ENCODE assay signal across 8 cellular contexts in genomic region chr16:15055141-15056053, GRCh38. TPM values are rescaled to one million over a fixed set of nuclear protein-coding genes. Genes with fewer than 3 reads are reported as not detected.
DNase-seq lines count a peak whose midpoint lies in the region; ATAC-seq and TF ChIP-seq lines count a peak whose summit lies in the region.

No MANE protein-coding gene starts in this region.

- H3K4me1 Mint-ChIP-seq in WTC11 (peaks cover 12% of the 10 kb centered on the region; the same call in 1 of the 2 replicates), neural progenitor cell (peaks cover 12% of the 10 kb centered on the region)

- ATAC-seq in GM21423 (IDR thresholded peaks at IDR 0.05; ENCODE audit: unreplicated experiment) = peak; percentile 59
- ATAC-seq in WTC11 = peak; percentile 45

- peak overlapping the region; percentile 94 for H2AFZ ChIP-seq in neural progenitor cell (replicated peaks)

- H3K9ac ChIP-seq in HUES64 (ENCODE audit: low read depth, low read length) = peak overlapping the region; percentile 81
- peak overlapping the region; percentile 45 for H3K9ac ChIP-seq in neural progenitor cell

- H3K4me2 ChIP-seq in neural progenitor cell = peak overlapping the region; percentile 84

- H3K9me3 Mint-ChIP-seq in WTC11 = no peaks in the 10 kb centered on the region
- no peaks in the 10 kb centered on the region for H3K9me3 Mint-ChIP-seq in neural progenitor cell

- H4K20me1 ChIP-seq in neural progenitor cell (ENCODE audit: low read depth) = peaks cover 4% of the 10 kb centered on the region

- DNase-seq in WTC11 (ENCODE audit: low spot score) (peak; percentile 69), neural progenitor cell (ENCODE audit: low spot score) (peak; percentile 11), epidermal melanocyte (ENCODE audit: insufficient read length, low spot score) (no peak), T-helper 9 cell (no peak)

- H3K79me2 ChIP-seq in neural progenitor cell (ENCODE audit: low read depth) = peaks cover 37% of the 10 kb centered on the region

- peaks cover 25% of the 10 kb centered on the region for H3F3A ChIP-seq in neural progenitor cell (ENCODE audit: low read depth)

- TF ChIP-seq CTCF in GM12874 (IDR thresholded peaks at IDR 0.05; ENCODE audit: insufficient read depth, low read depth, low read length) (peak; percentile 61), WTC11 (IDR thresholded peaks at IDR 0.05) (0 out of 2 replicates have a peak, but pooled peaks have one; percentile 3), neural progenitor cell (IDR thresholded peaks at IDR 0.05) (peak; percentile 39)

- 4% methylated on average over 81 of the region's 81 CpGs for WGBS in HUES64
- 1 to 4% methylated on average over 69 to 81 of the region's 81 CpGs for whole genome bisulfite sequencing in esophagus, 2 donors

- H3K4me3 Mint-ChIP-seq in WTC11 (peak overlapping the region; percentile 85), neural progenitor cell (peak overlapping the region; percentile 90)

- POLR2A ChIA-PET in WTC11 (lab: Charles Lee) = no interaction called here

- H3K27ac ChIP-seq in HUES64 (ENCODE audit: low read depth, low read length) (peak overlapping the region; percentile 37; the same call in 1 of the 2 replicates), esophagus (ENCODE audit: low read depth in 2 of 2, low read length in 1 of 2) (peak overlapping the region; percentile 65 to 78), neural progenitor cell (no peak overlapping the region)

- CTCF ChIA-PET in WTC11 (lab: Charles Lee) = interaction anchor here (0.8 to 3.5 kb wide), 5 partner anchors 10 to 80 kb away, joined by 3 to 20 read pairs (median 3); partner anchors contain the start of gene PDXDC1

- H3K27me3 Mint-ChIP-seq in WTC11 (ENCODE audit: low read depth) = no peaks in the 10 kb centered on the region
- H3K27me3 Mint-ChIP-seq in neural progenitor cell (ENCODE audit: insufficient read depth, low read depth) = peaks cover 2% of the 10 kb centered on the region

- peak overlapping the region; percentile 90 for H3K4me3 ChIP-seq in HUES64 (ENCODE audit: low read length)
- peak overlapping the region; percentile 76 to 82 for H3K4me3 ChIP-seq in esophagus (ENCODE audit: low read depth in 1 of 2, low read length in 2 of 2)
- peak overlapping the region; percentile 99 for H3K4me3 ChIP-seq in neural progenitor cell

- H3K4me1 ChIP-seq in HUES64 (ENCODE audit: insufficient read depth, low read length) (no peaks in the 10 kb centered on the region), esophagus (ENCODE audit: control insufficient read depth in 2 of 2, insufficient read depth in 2 of 2, low read length in 1 of 2) (peaks cover 0 to 4% of the 10 kb centered on the region in 2 donors), neural progenitor cell (no peaks in the 10 kb centered on the region)

- peaks cover 12% of the 10 kb centered on the region for H3K36me3 Mint-ChIP-seq in WTC11
- peaks cover 6% of the 10 kb centered on the region for H3K36me3 Mint-ChIP-seq in neural progenitor cell

- no peaks in the 10 kb centered on the region for H3K9me3 ChIP-seq in HUES64 (ENCODE audit: insufficient read depth, low read depth, low read length)
- H3K9me3 ChIP-seq in esophagus (ENCODE audit: control insufficient read depth in 2 of 2, insufficient read depth in 1 of 2, low read depth in 1 of 2, low read length in 1 of 2) = no peaks in the 10 kb centered on the region
- no peaks in the 10 kb centered on the region for H3K9me3 ChIP-seq in neural progenitor cell (ENCODE audit: low read depth)

- H3K27me3 ChIP-seq in HUES64 (ENCODE audit: insufficient read depth, low read length) (no peaks in the 10 kb centered on the region), esophagus (ENCODE audit: control insufficient read depth in 1 of 2, insufficient read depth in 2 of 2, low read length in 2 of 2) (no peaks in the 10 kb centered on the region), neural progenitor cell (no peaks in the 10 kb centered on the region)

- H3K36me3 ChIP-seq in HUES64 (ENCODE audit: insufficient read depth, low read length) (peaks cover 18% of the 10 kb centered on the region), esophagus (ENCODE audit: control insufficient read depth in 2 of 2, insufficient read depth in 2 of 2, low read length in 1 of 2) (peaks cover 2 to 3% of the 10 kb centered on the region in 2 donors), neural progenitor cell (no peaks in the 10 kb centered on the region)

- H3K27ac Mint-ChIP-seq in WTC11 (no peak overlapping the region), neural progenitor cell (no peak overlapping the region)

TF ChIP-seq in WTC11, 78 proteins besides CTCF, POLR2A, EP300 and RAD21 (continues in another document):
- TF ChIP-seq EMX1 (CRISPR knock-in tag; IDR thresholded peaks at IDR 0.05) (0 out of 2 replicates have a peak, but pooled peaks have one; percentile 57), KAT7 (CRISPR knock-in tag; IDR thresholded peaks at IDR 0.05; ENCODE audit: borderline replicate concordance) (no peak), ZBTB43 (CRISPR knock-in tag; IDR thresholded peaks at IDR 0.05) (no peak), E2F5 (CRISPR knock-in tag; IDR thresholded peaks at IDR 0.05) (no peak), SMAD4 (CRISPR knock-in tag; IDR thresholded peaks at IDR 0.05) (no peak), HMGXB4 (CRISPR knock-in tag; IDR thresholded peaks at IDR 0.05) (peak; percentile 43; the same call in 1 of the 2 replicates), TCF7 (CRISPR knock-in tag; IDR thresholded peaks at IDR 0.05; ENCODE audit: low read depth) (no peak), PRDM15 (CRISPR knock-in tag; IDR thresholded peaks at IDR 0.05) (no peak), ZNF317 (CRISPR knock-in tag; IDR thresholded peaks at IDR 0.05; ENCODE audit: borderline replicate concordance, low read depth) (no peak)

RNA-seq across cellular contexts. Expression of gene NTAN1, which starts 0.5 kb away (rescaled TPM):
- polyA plus RNA-seq in HUES64 (2013, experiment 1 of 2) = 39.4 TPM
- polyA plus RNA-seq in HUES64 (2013, experiment 2 of 2) = 42.9 TPM
- total RNA-seq in WTC11 (2021) (33.8 to 39.6 TPM (median 38.0 TPM) in 3 replicates), neural progenitor cell (ENCODE audit: low replicate concordance) (49.2 and 86.0 TPM in 2 replicates)
- polyA plus RNA-seq in esophagus = 10 to 100 TPM; 27.3 to 29.6 TPM

RNA-seq across cellular contexts. Expression of gene RRN3, which starts 38.7 kb away (rescaled TPM):
- polyA plus RNA-seq in HUES64 (2013, experiment 1 of 2) = 20.2 TPM
- 21.0 TPM for polyA plus RNA-seq in HUES64 (2013, experiment 2 of 2)
- total RNA-seq in WTC11 (2021) = 24.9 to 26.7 TPM (median 25.6 TPM) in 3 replicates
- 1 to 10 TPM; 6.1 to 9.7 TPM for polyA plus RNA-seq in esophagus
- total RNA-seq in neural progenitor cell (ENCODE audit: low replicate concordance) = 34.4 and 39.1 TPM in 2 replicates

Comparison
In these comparisons a context has a peak if more than half of its experiments do, and no peak if none do; other contexts are left out.
1. CTCF ChIP-seq: peak in every context shown above with its lines; median percentile 61 in GM12874; 39 in neural progenitor cell; 3 in WTC11.
2. DNase-seq: peak in WTC11 (single experiment) and neural progenitor cell (single experiment); none in epidermal melanocyte (single experiment) and T-helper 9 cell (single experiment).
3. Peak in every context shown above with its lines, with median percentiles within 50 percentile points of each other: H3K4me3 ChIP-seq.